1 cellular context compared by ENCODE assay signal in the genomic region with DNA sequence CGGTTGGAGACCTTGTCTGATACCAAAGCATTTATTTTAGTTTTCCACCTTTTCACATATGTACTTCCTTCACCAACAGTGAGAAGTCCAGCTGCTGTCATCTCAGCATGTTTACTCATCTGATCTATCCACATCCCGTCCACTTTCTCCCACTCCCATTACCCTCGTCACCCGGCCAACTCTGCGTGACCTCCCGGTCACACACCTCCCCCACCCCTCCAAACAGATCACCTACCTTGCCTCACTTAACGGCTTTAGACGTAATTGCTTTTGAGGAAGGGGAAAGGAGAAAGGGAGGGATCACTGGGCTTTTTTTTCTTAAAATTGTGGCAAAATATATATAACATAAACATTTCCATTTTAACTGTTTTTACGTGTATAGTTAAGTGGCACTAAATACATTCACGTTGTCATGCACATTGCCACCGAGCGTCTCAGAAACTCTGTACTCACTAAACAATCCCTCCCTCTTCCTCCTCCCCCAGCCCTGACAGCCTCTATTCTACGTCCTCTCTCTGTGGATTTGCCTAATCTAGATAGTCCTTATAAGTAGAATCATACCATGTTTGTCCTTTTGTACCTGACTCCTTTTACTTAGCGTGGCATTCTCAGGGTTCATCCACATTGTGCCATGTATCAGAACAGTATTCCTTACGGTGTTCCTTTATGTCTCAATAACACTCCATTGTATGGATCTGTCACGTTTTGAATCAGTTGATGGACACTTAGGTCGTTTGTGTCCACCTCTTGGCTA.
TF ChIP-seq lines count a peak whose summit lies in the region.

No MANE protein-coding gene starts in this region.

TF ChIP-seq in K562, 482 proteins besides CTCF, POLR2A, EP300 and RAD21 (continued from another document):
- TF ChIP-seq, protein P1, sequence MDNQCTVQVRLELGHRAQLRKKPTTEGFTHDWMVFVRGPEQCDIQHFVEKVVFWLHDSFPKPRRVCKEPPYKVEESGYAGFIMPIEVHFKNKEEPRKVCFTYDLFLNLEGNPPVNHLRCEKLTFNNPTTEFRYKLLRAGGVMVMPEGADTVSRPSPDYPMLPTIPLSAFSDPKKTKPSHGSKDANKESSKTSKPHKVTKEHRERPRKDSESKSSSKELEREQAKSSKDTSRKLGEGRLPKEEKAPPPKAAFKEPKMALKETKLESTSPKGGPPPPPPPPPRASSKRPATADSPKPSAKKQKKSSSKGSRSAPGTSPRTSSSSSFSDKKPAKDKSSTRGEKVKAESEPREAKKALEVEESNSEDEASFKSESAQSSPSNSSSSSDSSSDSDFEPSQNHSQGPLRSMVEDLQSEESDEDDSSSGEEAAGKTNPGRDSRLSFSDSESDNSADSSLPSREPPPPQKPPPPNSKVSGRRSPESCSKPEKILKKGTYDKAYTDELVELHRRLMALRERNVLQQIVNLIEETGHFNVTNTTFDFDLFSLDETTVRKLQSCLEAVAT (IDR thresholded peaks at IDR 0.05): no peak
- TF ChIP-seq, protein P2, sequence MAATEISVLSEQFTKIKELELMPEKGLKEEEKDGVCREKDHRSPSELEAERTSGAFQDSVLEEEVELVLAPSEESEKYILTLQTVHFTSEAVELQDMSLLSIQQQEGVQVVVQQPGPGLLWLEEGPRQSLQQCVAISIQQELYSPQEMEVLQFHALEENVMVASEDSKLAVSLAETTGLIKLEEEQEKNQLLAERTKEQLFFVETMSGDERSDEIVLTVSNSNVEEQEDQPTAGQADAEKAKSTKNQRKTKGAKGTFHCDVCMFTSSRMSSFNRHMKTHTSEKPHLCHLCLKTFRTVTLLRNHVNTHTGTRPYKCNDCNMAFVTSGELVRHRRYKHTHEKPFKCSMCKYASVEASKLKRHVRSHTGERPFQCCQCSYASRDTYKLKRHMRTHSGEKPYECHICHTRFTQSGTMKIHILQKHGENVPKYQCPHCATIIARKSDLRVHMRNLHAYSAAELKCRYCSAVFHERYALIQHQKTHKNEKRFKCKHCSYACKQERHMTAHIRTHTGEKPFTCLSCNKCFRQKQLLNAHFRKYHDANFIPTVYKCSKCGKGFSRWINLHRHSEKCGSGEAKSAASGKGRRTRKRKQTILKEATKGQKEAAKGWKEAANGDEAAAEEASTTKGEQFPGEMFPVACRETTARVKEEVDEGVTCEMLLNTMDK (IDR thresholded peaks at IDR 0.05; ENCODE audit: borderline replicate concordance, insufficient read depth, low read depth, low read length, poor library complexity, severe bottlenecking): no peak
- no peak for TF ChIP-seq SAP30 (IDR thresholded peaks at IDR 0.05; ENCODE audit: borderline replicate concordance, insufficient read depth, low read depth, low read length, poor library complexity, severe bottlenecking)
- TF ChIP-seq FOXJ2 (tag; IDR thresholded peaks at IDR 0.05): no peak
- TF ChIP-seq ZNF41 (CRISPR knock-in tag; conservative IDR thresholded peaks at IDR 0.05): no peak
- TF ChIP-seq ZBTB17 (CRISPR knock-in tag; IDR thresholded peaks at IDR 0.05): no peak
- no peak for TF ChIP-seq SOX6 (IDR thresholded peaks at IDR 0.05)
